Comparison of ENCODE assay signal across 10 cellular contexts in the genomic region with DNA sequence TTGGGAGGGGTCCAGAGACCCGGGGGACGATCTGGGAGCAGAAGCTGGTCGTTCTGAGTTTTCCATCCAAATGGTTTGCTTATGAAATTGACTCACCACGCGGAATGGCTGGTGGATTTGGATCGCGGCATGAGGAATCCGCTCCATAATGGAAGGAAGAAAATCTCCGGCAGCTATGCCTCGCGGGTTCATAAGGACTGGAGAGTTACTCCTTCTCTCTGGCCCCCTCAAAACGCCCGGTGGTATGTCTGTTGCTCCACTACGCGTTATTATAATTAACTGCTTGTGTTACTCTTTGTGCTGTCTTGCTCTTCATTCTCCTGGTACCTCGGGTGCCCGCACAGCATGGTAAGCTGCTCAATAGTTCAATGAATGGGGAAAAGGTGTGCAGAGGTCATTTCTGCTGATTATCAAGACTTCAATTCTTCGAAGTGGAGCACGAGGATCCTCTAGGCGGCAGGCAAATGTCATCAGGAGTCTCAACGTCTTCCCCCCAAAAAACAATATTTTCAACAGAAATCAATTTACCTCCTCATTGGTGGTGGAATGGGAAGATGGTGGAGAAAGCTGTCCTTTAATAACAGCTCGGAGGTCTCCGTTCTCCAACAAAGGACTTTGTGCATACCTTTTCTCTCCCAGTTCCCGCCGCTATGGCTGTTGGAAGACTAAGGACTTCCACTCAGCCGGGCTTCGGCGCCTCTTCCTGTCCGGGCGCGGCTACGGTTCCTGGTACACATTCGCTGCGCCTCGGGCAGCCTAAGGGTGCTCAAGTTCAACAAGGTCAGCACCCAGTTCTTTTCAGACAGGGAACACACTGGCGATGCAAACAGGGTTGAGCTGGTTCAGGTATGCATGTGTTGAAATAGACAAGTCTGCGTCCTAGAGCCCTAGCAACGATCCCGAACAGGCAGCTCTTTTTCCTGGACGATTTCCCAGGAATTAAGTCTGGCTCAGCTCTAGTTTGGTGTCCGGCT. TPM values are rescaled to one million over a fixed set of nuclear protein-coding genes. Genes with fewer than 3 reads are reported as not detected.
DNase-seq lines count a peak whose midpoint lies in the region; ATAC-seq and TF ChIP-seq lines count a peak whose summit lies in the region.
"Had no signal": no experiment of that assay in that cellular context is flagged by ENCODE, and none has a peak within 500 bp of the region (broad histone marks: within the 10 kb centered on the region; RNA-seq: fewer than 3 reads in every experiment).

No MANE protein-coding gene starts in this region.

- intact Hi-C loops in mucosa of descending colon (cut with DNase I, micrococcal nuclease), result no loop called here
- intact Hi-C loops in CD8-positive, alpha-beta T cell (cut with DNase I, micrococcal nuclease), result loop anchor here in 1 of 2 experiments (5.0 kb wide), 1 partner anchor 59 kb away; no protein-coding TSS in a partner anchor

- CTCF ChIA-PET in CD8-positive, alpha-beta T cell (lab: Charles Lee), result interaction anchor here (1.3 to 1.6 kb wide), 2 partner anchors 13 to 15 kb away, joined by 3 to 6 read pairs; no protein-coding TSS in a partner anchor

- H3K79me2 ChIP-seq in DOHH2 (ENCODE audit: control insufficient read depth, low read length), result no peaks in the 10 kb centered on the region

- H3K4me1 Mint-ChIP-seq in IgD-negative memory B cell, result peaks cover 6 to 26% (median 11%) of the 10 kb centered on the region in 3 donors
- peaks cover 10% of the 10 kb centered on the region for H3K4me1 Mint-ChIP-seq in CD8-positive, alpha-beta T cell (ENCODE audit: low read depth)

- H3K27me3 ChIP-seq in DOHH2 (ENCODE audit: control insufficient read depth, low read length), result peaks cover 28% of the 10 kb centered on the region
- peaks cover 31% of the 10 kb centered on the region for H3K27me3 ChIP-seq in CD8-positive, alpha-beta T cell (ENCODE audit: insufficient read depth, low read length)

- POLR2A ChIA-PET in CD8-positive, alpha-beta T cell (lab: Charles Lee), result interaction anchor here (0.6 kb wide), 1 partner anchor 652 kb away, joined by 5 read pairs; a partner anchor contains a TSS

- no peaks in the 10 kb centered on the region for H4K20me1 ChIP-seq in DOHH2 (ENCODE audit: control insufficient read depth, insufficient read depth, low read depth, low read length)

- ATAC-seq in mucosa of descending colon, result peak; percentile 27
- ATAC-seq in CD8-positive, alpha-beta T cell, result no peak
- no peak for ATAC-seq in GM18861 (IDR thresholded peaks at IDR 0.05; ENCODE audit: unreplicated experiment)
- ATAC-seq: Right ventricle myocardium inferior had no signal

- H3K36me3 ChIP-seq in DOHH2 (ENCODE audit: control insufficient read depth, low read length) (no peaks in the 10 kb centered on the region), mucosa of descending colon (ENCODE audit: low read depth) (no peaks in the 10 kb centered on the region)
- no peaks in the 10 kb centered on the region for H3K36me3 ChIP-seq in CD8-positive, alpha-beta T cell (ENCODE audit: insufficient read depth, low read length)
- H3K36me3 ChIP-seq: upper lobe of left lung had no signal

- no peaks in the 10 kb centered on the region for H3K9me2 ChIP-seq in DOHH2 (replicated peaks; ENCODE audit: control insufficient read depth, low read length)

- peak overlapping the region; percentile 9 to 91 (median 84) for H3K27ac Mint-ChIP-seq in IgD-negative memory B cell
- no peak overlapping the region for H3K27ac Mint-ChIP-seq in CD8-positive, alpha-beta T cell

- peak overlapping the region in 2 of 4 donors; percentile 50 to 74 for H3K4me3 Mint-ChIP-seq in IgD-negative memory B cell
- H3K4me3 Mint-ChIP-seq in CD8-positive, alpha-beta T cell, result no peak overlapping the region

- peaks cover 0 to 17% (median 15%) of the 10 kb centered on the region in 3 donors for H3K9me3 Mint-ChIP-seq in IgD-negative memory B cell
- peaks cover 7% of the 10 kb centered on the region for H3K9me3 Mint-ChIP-seq in CD8-positive, alpha-beta T cell

- peaks cover 60% of the 10 kb centered on the region for H3K27me3 Mint-ChIP-seq in IgD-negative memory B cell
- H3K27me3 Mint-ChIP-seq in CD8-positive, alpha-beta T cell (ENCODE audit: low read depth), result peaks cover 75% of the 10 kb centered on the region

- TF ChIP-seq CTCF in DOHH2 (IDR thresholded peaks at IDR 0.05; ENCODE audit: low read depth, low read length, poor library complexity, severe bottlenecking) (no peak), cardiac fibroblast (IDR thresholded peaks at IDR 0.05; ENCODE audit: low read depth, low read length) (no peak), mucosa of descending colon (IDR thresholded peaks at IDR 0.05) (no peak)
- no peak for TF ChIP-seq CTCF in CD8-positive, alpha-beta T cell (IDR thresholded peaks at IDR 0.05)

- H3F3A ChIP-seq in DOHH2 (ENCODE audit: control insufficient read depth, insufficient read depth), result peaks cover 3% of the 10 kb centered on the region; the same call in 1 of the 2 replicates

- H3K4me1 ChIP-seq in DOHH2 (ENCODE audit: control insufficient read depth, low read length) (peaks cover 22% of the 10 kb centered on the region), mucosa of descending colon (ENCODE audit: low read depth) (peaks cover 4% of the 10 kb centered on the region)
- H3K4me1 ChIP-seq in CD8-positive, alpha-beta T cell (ENCODE audit: insufficient read depth, low read length), result no peaks in the 10 kb centered on the region

- H3K27ac ChIP-seq in DOHH2 (ENCODE audit: low read depth, low read length), result no peak overlapping the region
- H3K27ac ChIP-seq in CD8-positive, alpha-beta T cell (ENCODE audit: low read depth, low read length), result no peak overlapping the region
- H3K27ac ChIP-seq: upper lobe of left lung had no signal

- H3K36me3 Mint-ChIP-seq in IgD-negative memory B cell, result no peaks in the 10 kb centered on the region
- no peaks in the 10 kb centered on the region for H3K36me3 Mint-ChIP-seq in CD8-positive, alpha-beta T cell

- H3K4me2 ChIP-seq in DOHH2 (ENCODE audit: low read length), result peak overlapping the region; percentile 74

- peak; percentile 30 to 32 for DNase-seq in cardiac fibroblast (ENCODE audit: low read depth in 2 of 2)
- no peak for DNase-seq in mucosa of descending colon
- no peak for DNase-seq in CD8-positive, alpha-beta T cell
- DNase-seq in nucleus accumbens (lab: John Stamatoyannopoulos, UW), result no peak
- no peak for DNase-seq in amniotic stem cell (lab: John Stamatoyannopoulos, UW)

- H3K4me3 ChIP-seq in DOHH2 (ENCODE audit: low read length) (peak overlapping the region; percentile 64), cardiac fibroblast (replicated peaks in 1 of 2; ENCODE audit: low read depth in 2 of 2, low read length in 2 of 2) (peak overlapping the region; percentile 4 to 33), mucosa of descending colon (no peak overlapping the region)
- H3K4me3 ChIP-seq in CD8-positive, alpha-beta T cell (ENCODE audit: low read depth, low read length), result no peak overlapping the region
- H3K4me3 ChIP-seq: upper lobe of left lung had no signal

- H3K9me3 ChIP-seq in DOHH2 (ENCODE audit: control insufficient read depth, insufficient read depth, low read length), result no peaks in the 10 kb centered on the region
- H3K9me3 ChIP-seq in mucosa of descending colon, result no peaks in the 10 kb centered on the region
- H3K9me3 ChIP-seq in CD8-positive, alpha-beta T cell (ENCODE audit: low read length), result peaks cover 5% of the 10 kb centered on the region
- H3K9me3 ChIP-seq: upper lobe of left lung had no signal

RNA-seq across cellular contexts. Expression of a gene that starts 9.2 kb away (rescaled TPM):
- polyA plus RNA-seq in IgD-negative memory B cell, result 3.2 TPM
- 10 to 100 TPM; 13.0 to 32.1 (median 22.4) TPM for total RNA-seq in mucosa of descending colon
- total RNA-seq in CD8-positive, alpha-beta T cell, result under 1 TPM; 0.58 to 0.62 TPM

Comparison
In these comparisons a context has a peak if more than half of its experiments do, and no peak if none do; other contexts are left out.
1. H3K4me3 ChIP-seq: peak in DOHH2 (single experiment) and cardiac fibroblast (2 of 2); none in mucosa of descending colon (single experiment) and CD8-positive, alpha-beta T cell (single experiment).
2. DNase-seq: peak in cardiac fibroblast (2 of 2); none in mucosa of descending colon (0 of 3), CD8-positive, alpha-beta T cell (0 of 7), nucleus accumbens (0 of 56) and amniotic stem cell (single experiment).
3. RNA of a gene that starts 9.2 kb away (total RNA-seq): 13.0 to 32.1 TPM in mucosa of descending colon; 0.58 to 0.62 TPM in CD8-positive, alpha-beta T cell; every median in the first group is over 4 times any median in the second.